Comparison of ENCODE assay signal across 1 cellular context in the genomic region with DNA sequence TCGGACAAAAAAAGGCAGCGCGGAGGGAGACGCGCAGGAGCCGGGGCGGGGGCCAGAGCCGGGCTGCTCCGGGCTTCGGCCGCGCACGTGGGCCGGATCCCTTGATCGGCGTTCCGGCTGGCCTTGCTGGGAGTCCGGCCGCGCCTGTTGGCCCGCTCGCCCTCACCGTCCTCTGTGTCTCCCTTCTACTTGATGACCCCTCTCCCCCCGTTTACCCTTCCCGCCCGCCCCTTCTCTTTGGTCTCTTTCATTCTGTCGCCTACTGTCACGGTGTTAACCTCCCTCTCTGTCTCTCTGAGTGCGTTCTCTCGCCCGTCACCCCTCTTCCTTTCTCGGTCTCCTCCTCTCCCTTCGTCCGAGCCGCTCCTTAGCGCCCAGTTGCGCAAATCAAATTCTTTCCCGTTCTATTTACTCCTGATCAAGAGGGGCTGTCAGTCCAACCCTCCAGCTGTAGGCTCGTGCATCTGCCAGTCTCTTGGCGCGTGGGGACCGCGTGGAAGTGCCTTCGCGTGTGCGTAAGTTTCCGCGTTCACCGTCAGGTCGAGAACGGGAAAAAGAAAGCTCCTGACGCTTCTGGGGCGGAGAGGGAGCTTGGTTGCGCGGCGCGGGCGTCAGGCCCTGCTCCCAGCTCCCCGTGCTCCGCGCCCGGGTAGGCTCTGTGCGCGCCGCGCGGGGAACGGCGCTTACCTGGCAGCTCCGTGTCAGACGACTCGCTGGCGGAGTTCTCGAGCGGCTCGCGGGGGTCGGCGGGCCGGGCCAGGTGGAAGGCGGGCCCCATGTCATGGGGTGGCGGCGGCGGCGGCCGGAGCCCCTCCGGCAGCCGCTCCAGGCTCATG.
TF ChIP-seq lines count a peak whose summit lies in the region.

No MANE protein-coding gene starts in this region.

TF ChIP-seq in GM12878, 131 proteins besides CTCF, POLR2A, EP300 and RAD21 (continued from another document):
- TF ChIP-seq, protein P1, sequence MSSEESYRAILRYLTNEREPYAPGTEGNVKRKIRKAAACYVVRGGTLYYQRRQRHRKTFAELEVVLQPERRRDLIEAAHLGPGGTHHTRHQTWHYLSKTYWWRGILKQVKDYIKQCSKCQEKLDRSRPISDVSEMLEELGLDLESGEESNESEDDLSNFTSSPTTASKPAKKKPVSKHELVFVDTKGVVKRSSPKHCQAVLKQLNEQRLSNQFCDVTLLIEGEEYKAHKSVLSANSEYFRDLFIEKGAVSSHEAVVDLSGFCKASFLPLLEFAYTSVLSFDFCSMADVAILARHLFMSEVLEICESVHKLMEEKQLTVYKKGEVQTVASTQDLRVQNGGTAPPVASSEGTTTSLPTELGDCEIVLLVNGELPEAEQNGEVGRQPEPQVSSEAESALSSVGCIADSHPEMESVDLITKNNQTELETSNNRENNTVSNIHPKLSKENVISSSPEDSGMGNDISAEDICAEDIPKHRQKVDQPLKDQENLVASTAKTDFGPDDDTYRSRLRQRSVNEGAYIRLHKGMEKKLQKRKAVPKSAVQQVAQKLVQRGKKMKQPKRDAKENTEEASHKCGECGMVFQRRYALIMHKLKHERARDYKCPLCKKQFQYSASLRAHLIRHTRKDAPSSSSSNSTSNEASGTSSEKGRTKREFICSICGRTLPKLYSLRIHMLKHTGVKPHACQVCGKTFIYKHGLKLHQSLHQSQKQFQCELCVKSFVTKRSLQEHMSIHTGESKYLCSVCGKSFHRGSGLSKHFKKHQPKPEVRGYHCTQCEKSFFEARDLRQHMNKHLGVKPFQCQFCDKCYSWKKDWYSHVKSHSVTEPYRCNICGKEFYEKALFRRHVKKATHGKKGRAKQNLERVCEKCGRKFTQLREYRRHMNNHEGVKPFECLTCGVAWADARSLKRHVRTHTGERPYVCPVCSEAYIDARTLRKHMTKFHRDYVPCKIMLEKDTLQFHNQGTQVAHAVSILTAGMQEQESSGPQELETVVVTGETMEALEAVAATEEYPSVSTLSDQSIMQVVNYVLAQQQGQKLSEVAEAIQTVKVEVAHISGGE (CRISPR knock-in tag; IDR thresholded peaks at IDR 0.05) = no peak
- TF ChIP-seq SREBF2 (IDR thresholded peaks at IDR 0.05; ENCODE audit: low read length) (no peak), RCOR1 (conservative IDR thresholded peaks at IDR 0.05; ENCODE audit: low read depth, low read length) (no peak), ZZZ3 (IDR thresholded peaks at IDR 0.05; ENCODE audit: control insufficient read depth, insufficient read length, low read depth) (no peak), HDAC6 (IDR thresholded peaks at IDR 0.05; ENCODE audit: unreplicated experiment) (peak; percentile 58), RB1 (IDR thresholded peaks at IDR 0.05; ENCODE audit: borderline replicate concordance) (no peak), DPF2 (IDR thresholded peaks at IDR 0.05) (no peak)
TF ChIP-seq in GM12878: peak in this region for 2.
